In the genomic region with DNA sequence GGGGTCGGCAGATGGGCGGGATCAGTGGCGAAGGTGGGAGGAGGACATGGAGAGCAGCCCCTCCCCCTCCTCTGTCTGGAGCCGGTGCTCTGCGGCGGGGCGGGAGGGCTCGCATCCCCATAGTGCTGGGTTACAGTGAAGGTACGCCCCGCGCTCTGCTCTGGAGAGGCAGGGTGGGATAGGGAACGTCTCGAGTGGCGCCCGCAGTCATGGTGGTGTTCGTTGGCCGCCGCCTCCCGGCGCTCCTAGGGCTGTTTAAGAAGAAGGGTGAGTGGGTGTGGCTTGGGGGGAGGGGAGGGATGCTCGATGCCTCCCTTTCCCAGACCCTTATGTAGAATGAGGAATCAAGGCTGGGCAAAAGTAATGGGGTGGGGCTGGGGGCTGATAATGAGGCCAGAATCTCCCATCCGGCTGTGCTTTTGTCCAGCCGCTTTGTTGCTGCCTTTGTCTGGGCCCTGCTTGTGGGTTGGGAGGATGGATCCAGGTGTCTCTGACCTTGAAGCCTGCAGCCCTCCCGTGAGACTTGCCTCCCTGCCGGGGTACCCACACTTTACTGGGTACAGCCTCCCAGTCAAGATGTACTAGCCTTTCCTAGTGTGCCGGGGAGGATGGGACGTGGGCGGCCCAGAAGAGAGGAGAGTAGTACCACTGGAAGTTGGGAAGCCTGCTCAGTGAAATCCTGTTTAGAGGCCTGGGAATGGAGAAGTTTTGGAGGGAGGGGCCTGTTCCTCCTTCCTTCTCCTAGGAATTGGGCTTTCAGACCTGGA, we compare ENCODE assay signal across 14 cellular contexts. TPM values are rescaled to one million over a fixed set of nuclear protein-coding genes. Genes with fewer than 3 reads are reported as not detected.
DNase-seq lines count a peak whose midpoint lies in the region; FAIRE-seq and TF ChIP-seq lines count a peak whose summit lies in the region.
"Had no signal": no experiment of that assay in that cellular context is flagged by ENCODE, and none has a peak within 500 bp of the region (broad histone marks: within the 10 kb centered on the region; RNA-seq: fewer than 3 reads in every experiment).

No MANE protein-coding gene starts in this region.

- no peak for TF ChIP-seq POLR2A in adrenal gland (IDR thresholded peaks at IDR 0.05)

- no peak for TF ChIP-seq CTCF in adrenal gland (IDR thresholded peaks at IDR 0.05)

- DNase-seq in NCI-H345 (lab: John Stamatoyannopoulos, UW): peak; percentile 67
- no peak for DNase-seq in NCI-H345 treated with DMSO at 0.1 percent for 48 hours (lab: John Stamatoyannopoulos, UW; ENCODE audit: unreplicated experiment)
- peak in 1 of 7 donors; percentile 55 for DNase-seq in adrenal gland
- DNase-seq in left kidney (ENCODE audit: low read depth, low spot score): peak; percentile 88
- no peak for DNase-seq in urothelium cell line (ENCODE audit: low spot score)
- no peak for DNase-seq in NCI-H146 treated with DMSO at 0.1 percent for 48 hours (lab: John Stamatoyannopoulos, UW; ENCODE audit: unreplicated experiment)
- DNase-seq in effector CD8-positive, alpha-beta T cell (lab: John Stamatoyannopoulos, UW): no peak
- DNase-seq in stimulated activated naive CD4-positive, alpha-beta T cell (lab: John Stamatoyannopoulos, UW): no peak
- DNase-seq: dorsolateral prefrontal cortex, left ventricle myocardium inferior, nucleus accumbens had no signal

- intact Hi-C loops in adrenal gland (cut with DNase I): no loop called here

- H3K4me3 ChIP-seq in adrenal gland: no peak overlapping the region
- H3K4me3 ChIP-seq: left ventricle myocardium inferior, tibial nerve had no signal

- H3K4me1 ChIP-seq in adrenal gland (replicated peaks in 1 of 2): peaks cover 71 to 88% of the 10 kb centered on the region in 2 donors

- H3K9me3 ChIP-seq in adrenal gland (replicated peaks in 1 of 3): no peaks in the 10 kb centered on the region
- H3K9me3 ChIP-seq: left ventricle myocardium inferior, tibial nerve had no signal

- 59 to 77% (median 63%) methylated on average over 7 to 28 of the region's 28 CpGs for whole genome bisulfite sequencing in adrenal gland, 4 donors

- FAIRE-seq in urothelium cell line (lab: Jason Lieb, UNC): peak; percentile 37
- FAIRE-seq: frontal cortex, GM12891 had no signal

- peaks cover 0 to 22% of the 10 kb centered on the region in 2 donors for H3K36me3 ChIP-seq in adrenal gland (replicated peaks in 1 of 2)

- H3K27me3 ChIP-seq in adrenal gland: no peaks in the 10 kb centered on the region
- H3K27me3 ChIP-seq: dorsolateral prefrontal cortex, tibial nerve had no signal

- H3K27ac ChIP-seq in adrenal gland: peak overlapping the region; percentile 30 to 81 (median 73)
- H3K27ac ChIP-seq: left ventricle myocardium inferior had no signal

RNA-seq across cellular contexts. Expression of gene YARS1, which starts 51.4 kb away (rescaled TPM):
- 100 to 1,000 TPM in 4 of 8 donors, 10 to 100 TPM in 4; 73.9 to 190 (median 97.0) TPM for total RNA-seq in adrenal gland
- 100 to 1,000 TPM in 1 of 3 donors, 10 to 100 TPM in 2; 55.5 to 183 (median 56.1) TPM for polyA plus RNA-seq in adrenal gland

RNA-seq across cellular contexts. Expression of gene S100PBP, which starts 51.7 kb away (rescaled TPM):
- 10 to 100 TPM; 14.0 to 50.1 (median 32.9) TPM for total RNA-seq in adrenal gland
- polyA plus RNA-seq in adrenal gland: 10 to 100 TPM; 14.0 to 45.9 (median 22.4) TPM

Comparison
In these comparisons a context has a peak if more than half of its experiments do, and no peak if none do; other contexts are left out.
1. DNase-seq: peak in NCI-H345 (single experiment) and left kidney (single experiment); none in NCI-H345 treated with DMSO at 0.1 percent for 48 hours (single experiment), urothelium cell line (single experiment), NCI-H146 treated with DMSO at 0.1 percent for 48 hours (single experiment), effector CD8-positive, alpha-beta T cell (single experiment) and stimulated activated naive CD4-positive, alpha-beta T cell (0 of 6).